In the genomic region with DNA sequence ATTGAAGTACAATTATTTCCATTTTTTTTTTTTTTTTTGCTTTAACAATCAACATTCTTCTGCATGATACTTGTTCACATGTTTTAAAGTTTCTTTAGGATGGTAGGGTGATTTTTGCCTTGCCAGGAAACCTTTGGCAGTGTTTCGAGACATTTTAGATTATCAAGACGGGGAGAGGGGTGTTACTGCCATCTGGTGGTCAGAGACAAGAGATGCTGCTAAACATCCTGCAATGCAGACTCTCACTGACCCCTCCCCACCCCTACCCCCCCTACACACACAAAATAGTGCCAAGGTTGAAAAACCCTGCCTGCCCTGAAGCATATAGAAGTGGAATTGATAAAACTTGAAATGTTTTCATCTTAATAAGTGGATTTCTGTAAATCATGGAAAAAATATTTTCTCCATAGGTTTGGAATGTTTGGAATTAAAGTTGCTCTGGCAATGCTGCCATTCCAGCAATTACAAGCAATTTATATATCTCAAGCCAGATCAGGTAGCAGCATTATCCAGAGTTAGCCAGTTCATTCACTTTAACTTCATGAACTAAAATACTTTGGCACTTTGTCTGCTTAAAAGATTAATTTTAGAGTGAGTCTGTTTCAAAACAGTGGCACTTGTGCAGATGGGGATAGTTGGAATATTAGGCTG, we compare ENCODE assay signal across 8 cellular contexts.
DNase-seq lines count a peak whose midpoint lies in the region; ATAC-seq and TF ChIP-seq lines count a peak whose summit lies in the region.

No MANE protein-coding gene starts in this region.

- no peaks in the 10 kb centered on the region for H3K4me1 ChIP-seq in HAP-1

- peak; percentile 87 for TF ChIP-seq CTCF in choroid plexus epithelial cell (conservative IDR thresholded peaks at IDR 0.05; ENCODE audit: low read depth, low read length)

- in situ Hi-C loops in HAP-1 (cut with MboI; ENCODE audit: low sequenced_read_pairs): no loop called here

- no peaks in the 10 kb centered on the region; the same call in 1 of the 2 replicates for H3K36me3 ChIP-seq in HAP-1 (replicated peaks)

- H3K4me3 ChIP-seq in HAP-1 (no peak overlapping the region), choroid plexus epithelial cell (ENCODE audit: low read depth, low read length) (no peak overlapping the region)

- no peaks in the 10 kb centered on the region for H3K27me3 ChIP-seq in HAP-1 (ENCODE audit: low read depth)

- H3K9me3 ChIP-seq in HAP-1: no peaks in the 10 kb centered on the region

- ATAC-seq in left lobe of liver: peak; percentile 98

- DNase-seq in NCI-H1417 (lab: John Stamatoyannopoulos, UW) (peak; percentile 54 to 91 (median 64)), NCI-H1417 treated with DMSO at 0.1 percent for 48 hours (lab: John Stamatoyannopoulos, UW) (no peak), HAP-1 (ENCODE audit: low spot score in 2 of 2) (peak; percentile 62 to 64), NCI-H1105 treated with DMSO at 0.1 percent for 48 hours (lab: John Stamatoyannopoulos, UW) (peak; percentile 67), T-helper 2 cell (peak in 4 of 5 experiments; percentile 6 to 64 (median 8)), choroid plexus epithelial cell (ENCODE audit: low read depth) (peak; percentile 79), left lobe of liver (ENCODE audit: low spot score) (no peak)
- peak; percentile 5 to 40 (median 13) for DNase-seq in stimulated activated CD4-positive, alpha-beta T cell treated with anti-CD3 and anti-CD28 coated beads, TNF-alpha, amount 100 ng/mL, for 48 hours (ENCODE audit: low read depth in 3 of 3)

Comparison
In these comparisons a context has a peak if more than half of its experiments do, and no peak if none do; other contexts are left out.
1. DNase-seq: peak in NCI-H1417 (3 of 3), HAP-1 (2 of 2), NCI-H1105 treated with DMSO at 0.1 percent for 48 hours (single experiment), T-helper 2 cell (4 of 5), choroid plexus epithelial cell (single experiment) and stimulated activated CD4-positive, alpha-beta T cell treated with anti-CD3 and anti-CD28 coated beads, TNF-alpha, amount 100 ng/mL, for 48 hours (3 of 3); none in NCI-H1417 treated with DMSO at 0.1 percent for 48 hours (single experiment) and left lobe of liver (single experiment).